ENCODE assay signal across 8 cellular contexts in genomic region chr10:13302821-13303555, GRCh38. TPM values are rescaled to one million over a fixed set of nuclear protein-coding genes. Genes with fewer than 3 reads are reported as not detected.
DNase-seq lines count a peak whose midpoint lies in the region; ATAC-seq, FAIRE-seq and TF ChIP-seq lines count a peak whose summit lies in the region.

No MANE protein-coding gene starts in this region.

- H2AFZ ChIP-seq in K562 (ENCODE audit: low read depth, low read length), result peak overlapping the region; percentile 79
- peak overlapping the region; percentile 96 for H2AFZ ChIP-seq in osteoblast (ENCODE audit: low read length)

- ATAC-seq in K562 (no peak), GM21717 (IDR thresholded peaks at IDR 0.05; ENCODE audit: unreplicated experiment) (no peak), GM18517 (IDR thresholded peaks at IDR 0.05; ENCODE audit: unreplicated experiment) (no peak)

- peak overlapping the region in 2 of 3 donors; percentile 99 to 100 for H3K27ac Mint-ChIP-seq in IgD-negative memory B cell

- peak overlapping the region in 1 of 2 experiments; percentile 90; a peak in 1 of 4 replicates for H3K9ac ChIP-seq in K562 (ENCODE audit: insufficient read depth in 1 of 2, low read depth in 2 of 2, low read length in 2 of 2)

- POLR2A ChIA-PET in K562 (lab: Yijun Ruan, JAX), result interaction anchor here (0.6 to 1.7 kb wide), 11 partner anchors 10 to 590 kb away, joined by 3 to 8 read pairs (median 3); no protein-coding TSS in a partner anchor

- TF ChIP-seq CTCF in BE2C (IDR thresholded peaks at IDR 0.05; ENCODE audit: low read depth, low read length) (no peak), K562 (IDR thresholded peaks at IDR 0.05 in 2 of 3, conservative IDR thresholded peaks at IDR 0.05 in 1 of 3; ENCODE audit: insufficient read depth in 2 of 3, low read depth in 1 of 3, low read length in 3 of 3) (no peak), osteoblast (IDR thresholded peaks at IDR 0.05; ENCODE audit: extremely low read depth, low read depth, low read length) (no peak)

- H3K4me1 ChIP-seq in BE2C (no peaks in the 10 kb centered on the region), K562 (replicated peaks in 1 of 2; ENCODE audit: control insufficient read depth in 2 of 2, insufficient read depth in 2 of 2, low read length in 2 of 2) (peaks cover 8 to 32% of the 10 kb centered on the region in 2 experiments; a peak in 3 of 5 replicates), osteoblast (ENCODE audit: insufficient read depth, low read length) (peaks cover 8% of the 10 kb centered on the region)

- H3K79me2 ChIP-seq in K562 (ENCODE audit: control insufficient read depth, insufficient read depth, low read length) (no peaks in the 10 kb centered on the region), osteoblast (ENCODE audit: insufficient read depth, low read length) (peaks cover 5% of the 10 kb centered on the region)

- H3K4me3 ChIP-seq in BE2C (ENCODE audit: low read depth, low read length), result peak overlapping the region; percentile 78
- H3K4me3 ChIP-seq in K562, result peak overlapping the region; percentile 46; the same call in 1 of the 2 replicates
- peak overlapping the region; percentile 91 for H3K4me3 ChIP-seq in osteoblast (ENCODE audit: insufficient read depth, low read length)

- no peaks in the 10 kb centered on the region for H3K9me3 Mint-ChIP-seq in IgD-negative memory B cell

- in situ Hi-C loops in K562 (cut with MboI), result loop anchor here (5.0 kb wide), 1 partner anchor 81 kb away; no protein-coding TSS in a partner anchor

- no peaks in the 10 kb centered on the region for H3K36me3 ChIP-seq in BE2C
- H3K36me3 ChIP-seq in K562 (ENCODE audit: control insufficient read depth, insufficient read depth, low read length), result no peaks in the 10 kb centered on the region
- no peaks in the 10 kb centered on the region for H3K36me3 ChIP-seq in osteoblast (ENCODE audit: insufficient read depth, low read length)

- H3K4me2 ChIP-seq in K562 (ENCODE audit: insufficient read depth, low read length) (peak overlapping the region; percentile 78; the same call in 1 of the 2 replicates), osteoblast (ENCODE audit: insufficient read depth, low read length) (peak overlapping the region; percentile 98)

- TF ChIP-seq POLR2A in K562 (conservative IDR thresholded peaks at IDR 0.05), result no peak

- no TSS peak for BruUV-seq in K562 (replicated peaks; lab: Mats Ljungman, UMichigan)

- H3K4me1 Mint-ChIP-seq in IgD-negative memory B cell, result peaks cover 14 to 18% (median 16%) of the 10 kb centered on the region in 3 donors

- H3K27ac ChIP-seq in K562 (ENCODE audit: extremely low read depth, low read depth, low read length), result no peak overlapping the region; the same call in 2 of the 3 replicates
- H3K27ac ChIP-seq in osteoblast (ENCODE audit: low read depth, low read length), result no peak overlapping the region

- H3K27me3 Mint-ChIP-seq in IgD-negative memory B cell, result no peaks in the 10 kb centered on the region

- TF ChIP-seq EP300 in K562 (IDR thresholded peaks at IDR 0.05; ENCODE audit: low read length), result no peak

- no peak for TF ChIP-seq RAD21 in K562 (CRISPR knock-in tag; conservative IDR thresholded peaks at IDR 0.05 in 1 of 2, IDR thresholded peaks at IDR 0.05 in 1 of 2)

- peak overlapping the region in 3 of 4 donors; percentile 93 to 98 (median 97) for H3K4me3 Mint-ChIP-seq in IgD-negative memory B cell

- H3K27me3 ChIP-seq in BE2C (no peaks in the 10 kb centered on the region), K562 (ENCODE audit: control insufficient read depth in 2 of 2, insufficient read depth in 2 of 2, low read length in 2 of 2) (no peaks in the 10 kb centered on the region), osteoblast (ENCODE audit: insufficient read depth, low read length) (no peaks in the 10 kb centered on the region)

- H4K20me1 ChIP-seq in K562 (replicated peaks; ENCODE audit: control insufficient read depth, insufficient read depth, low read length), result no peaks in the 10 kb centered on the region
- H4K20me1 ChIP-seq in osteoblast (ENCODE audit: insufficient read depth, low read length), result no peaks in the 10 kb centered on the region

- H3K9me3 ChIP-seq in BE2C (no peaks in the 10 kb centered on the region), K562 (replicated peaks; ENCODE audit: control insufficient read depth, insufficient read depth, low read depth, low read length) (no peaks in the 10 kb centered on the region), osteoblast (ENCODE audit: low read depth, low read length) (no peaks in the 10 kb centered on the region)

- CTCF ChIA-PET in K562 (lab: Yijun Ruan, JAX; ENCODE audit: low intra/inter-chr PET ratio), result interaction anchor here (1.2 to 1.4 kb wide), 2 partner anchors 31 to 142 kb away, joined by 3 to 6 read pairs; no protein-coding TSS in a partner anchor

- H3K9me1 ChIP-seq in K562 (ENCODE audit: control insufficient read depth, insufficient read depth, low read length), result no peaks in the 10 kb centered on the region

- 70% methylated on average over 18 of the region's 23 CpGs for WGBS in K562 (ENCODE audit: insufficient coverage, low coverage, missing lambda C conversion rate)

- DNase-seq in BE2C (no peak), K562 (ENCODE audit: extremely low read depth in 1 of 4, low spot score in 3 of 4) (no peak), osteoblast (ENCODE audit: insufficient read length, low spot score, missing footprints) (no peak), RKO (ENCODE audit: low spot score) (no peak), SHP77 (lab: John Stamatoyannopoulos, UW) (no peak)

- no peak for FAIRE-seq in K562 (lab: Jason Lieb, UNC)

- no peaks in the 10 kb centered on the region for H3K36me3 Mint-ChIP-seq in IgD-negative memory B cell

- intact Hi-C loops in K562 (cut with micrococcal nuclease), result loop anchor here (1.0 to 10.0 kb wide), 4 partner anchors 32 to 198 kb away; partner anchors contain the start of genes MCM10 and OPTN

TF ChIP-seq in K562, 482 proteins besides CTCF, POLR2A, EP300 and RAD21 (continues in another document):
- TF ChIP-seq NCOR1 (IDR thresholded peaks at IDR 0.05), result no peak
- no peak for TF ChIP-seq GTF2B (IDR thresholded peaks at IDR 0.05; ENCODE audit: extremely low read depth, insufficient read length)
- TF ChIP-seq ZFP36 (IDR thresholded peaks at IDR 0.05; ENCODE audit: low read depth, low read length, partially characterized antibody), result no peak
- TF ChIP-seq HNRNPH1 (optimal IDR thresholded peaks at IDR 0.05; ENCODE audit: low read depth, low read length), result no peak

RNA-seq across cellular contexts. Expression of gene PHYH, which starts 3.1 kb away (rescaled TPM):
- 11.7 TPM for polyA plus RNA-seq in BE2C (2012; ENCODE audit: insufficient read depth, insufficient read length, low read depth)
- 10.2 TPM for polyA plus RNA-seq in IgD-negative memory B cell
- 2.6 and 4.8 TPM in 2 replicates for total RNA-seq in K562 (2011; cell fraction: chromatin; rRNA removed; ENCODE audit: low replicate concordance)
- total RNA-seq in K562 (2011; cell fraction: nucleolus; rRNA removed), result 1.1 and 1.8 TPM in 2 replicates
- total RNA-seq in K562 (2011; cell fraction: nucleoplasm; rRNA removed), result 2.4 and 2.8 TPM in 2 replicates
- total RNA-seq in K562 (2014; rRNA removed), result 3.7 and 3.8 TPM in 2 replicates
- 4.0 and 4.4 TPM in 2 replicates for total RNA-seq in K562 (2014; rRNA removed; fragmentation: Illumina TruSeq; extraction: Trizol)
- 5.4 and 6.1 TPM in 2 replicates for total RNA-seq in K562 (2015; rRNA removed; fragmentation: Illumina TruSeq; extraction: Trizol)
- 4.9 and 5.2 TPM in 2 replicates for total RNA-seq in K562 (2021)
- polyA plus RNA-seq in K562 (2011; rRNA removed), result 5.7 and 6.1 TPM in 2 replicates
- polyA plus RNA-seq in K562 (2011; cell fraction: cytosol; rRNA removed), result 4.8 and 5.3 TPM in 2 replicates
- polyA plus RNA-seq in K562 (2011; cell fraction: nucleus; rRNA removed), result 2.5 and 3.2 TPM in 2 replicates
- 7.6 and 14.7 TPM in 2 replicates for polyA plus RNA-seq in K562 (2012)
- 5.8 and 6.5 TPM in 2 replicates for polyA plus RNA-seq in K562 (2014; fragmentation: Illumina TruSeq; extraction: Trizol)
- 1 to 10 TPM; 6.3 to 6.9 TPM for polyA plus RNA-seq in K562 (2014; fragmentation: Nextera tagmentation; extraction: Ambion mirVana)
- 4.2 and 6.2 TPM in 2 replicates for polyA plus RNA-seq in K562 (2014; rRNA removed)
- polyA minus RNA-seq in K562 (2011; rRNA and poly(A)+ RNA removed), result 2.0 and 2.5 TPM in 2 replicates
- 1.0 and 2.8 TPM in 2 replicates for polyA minus RNA-seq in K562 (2011; cell fraction: cytosol; rRNA and poly(A)+ RNA removed)
- 0.81 and 1.00 TPM in 2 replicates for polyA minus RNA-seq in K562 (2011; cell fraction: nucleus; rRNA and poly(A)+ RNA removed)
- 28.6 and 38.9 TPM in 2 replicates for total RNA-seq in osteoblast

RNA-seq across cellular contexts. Expression of gene SEPHS1, which starts 45.1 kb away (rescaled TPM):
- polyA plus RNA-seq in BE2C (2012; ENCODE audit: insufficient read depth, insufficient read length, low read depth), result 78.3 TPM
- polyA plus RNA-seq in IgD-negative memory B cell (7.9 TPM), K562 (2011; rRNA removed) (63.4 and 82.8 TPM in 2 replicates), K562 (2014; fragmentation: Illumina TruSeq; extraction: Trizol) (79.9 and 83.2 TPM in 2 replicates), K562 (2014; fragmentation: Nextera tagmentation; extraction: Ambion mirVana) (10 to 100 TPM; 14.7 to 15.9 TPM), K562 (2014; rRNA removed) (48.3 and 48.5 TPM in 2 replicates)
- total RNA-seq in K562 (2011; cell fraction: chromatin; rRNA removed; ENCODE audit: low replicate concordance), result 23.7 and 27.5 TPM in 2 replicates
- total RNA-seq in K562 (2011; cell fraction: nucleolus; rRNA removed), result 15.1 and 22.0 TPM in 2 replicates
- total RNA-seq in K562 (2011; cell fraction: nucleoplasm; rRNA removed), result 25.2 and 36.9 TPM in 2 replicates
- total RNA-seq in K562 (2014; rRNA removed) (35.5 and 35.7 TPM in 2 replicates), K562 (2014; rRNA removed; fragmentation: Illumina TruSeq; extraction: Trizol) (41.8 and 51.1 TPM in 2 replicates), K562 (2015; rRNA removed; fragmentation: Illumina TruSeq; extraction: Trizol) (40.9 TPM in 2 replicates), K562 (2021) (39.9 and 45.3 TPM in 2 replicates), osteoblast (31.1 and 37.4 TPM in 2 replicates)
- polyA plus RNA-seq in K562 (2011; cell fraction: cytosol; rRNA removed), result 32.9 and 42.2 TPM in 2 replicates
- polyA plus RNA-seq in K562 (2011; cell fraction: nucleus; rRNA removed), result 29.2 and 32.9 TPM in 2 replicates
- polyA plus RNA-seq in K562 (2012), result 30.0 and 41.3 TPM in 2 replicates
- polyA minus RNA-seq in K562 (2011; rRNA and poly(A)+ RNA removed), result 91.6 and 99.5 TPM in 2 replicates
- polyA minus RNA-seq in K562 (2011; cell fraction: cytosol; rRNA and poly(A)+ RNA removed), result 38.2 and 38.6 TPM in 2 replicates
- polyA minus RNA-seq in K562 (2011; cell fraction: nucleus; rRNA and poly(A)+ RNA removed), result 6.6 and 14.6 TPM in 2 replicates
